Comparison of ENCODE assay signal across 1 cellular context in genomic region chr11:92969634-92970347, GRCh38.
TF ChIP-seq lines count a peak whose summit lies in the region.

TSS of gene MTNR1B (plus strand) at chr11:92969651. CDS start at chr11:92969726, 75 bp downstream.

TF ChIP-seq in H1, 55 proteins besides CTCF, POLR2A, EP300 and RAD21:
- TF ChIP-seq MAFK (IDR thresholded peaks at IDR 0.05; ENCODE audit: low read depth, low read length) (no peak), SAP30 (IDR thresholded peaks at IDR 0.05; ENCODE audit: insufficient read depth, insufficient replicate concordance, low read length) (no peak), JUND (IDR thresholded peaks at IDR 0.05; ENCODE audit: low read length) (no peak), GTF2F1 (IDR thresholded peaks at IDR 0.05; ENCODE audit: borderline replicate concordance, low read depth, low read length) (no peak), CTBP2 (IDR thresholded peaks at IDR 0.05; ENCODE audit: borderline replicate concordance, insufficient read depth, insufficient read length, low read length) (no peak), JUN (IDR thresholded peaks at IDR 0.05; ENCODE audit: low read depth, low read length) (no peak), ATF2 (IDR thresholded peaks at IDR 0.05; ENCODE audit: low read length) (no peak), RNF2 (IDR thresholded peaks at IDR 0.05; ENCODE audit: borderline replicate concordance, low read depth, low read length, missing control alignments, poor library complexity, severe bottlenecking) (no peak), POLR2AphosphoS5 (IDR thresholded peaks at IDR 0.05; ENCODE audit: low read depth, low read length) (peak; percentile 21; the same call in 1 of the 2 replicates), EZH2 (IDR thresholded peaks at IDR 0.05; ENCODE audit: low read depth, low read length, severe bottlenecking) (peak; percentile 78), KDM4A (IDR thresholded peaks at IDR 0.05; ENCODE audit: low read depth, low read length, severe bottlenecking) (peak; percentile 91), USF2 (IDR thresholded peaks at IDR 0.05; ENCODE audit: low read length) (no peak), MAX (IDR thresholded peaks at IDR 0.05) (peak; percentile 74; the same call in 1 of the 2 replicates), SP2 (IDR thresholded peaks at IDR 0.05; ENCODE audit: low read length) (no peak), CHD2 (IDR thresholded peaks at IDR 0.05; ENCODE audit: low read length) (no peak), CBX8 (IDR thresholded peaks at IDR 0.05; ENCODE audit: borderline replicate concordance, low read depth, low read length) (no peak), SP4 (IDR thresholded peaks at IDR 0.05; ENCODE audit: low read length) (no peak), CHD1 (IDR thresholded peaks at IDR 0.05; ENCODE audit: low read depth, low read length) (no peak), EGR1 (IDR thresholded peaks at IDR 0.05; ENCODE audit: borderline replicate concordance, low read depth, low read length) (no peak), GABPA (IDR thresholded peaks at IDR 0.05; ENCODE audit: borderline replicate concordance, insufficient read depth, low read length) (no peak), BRCA1 (IDR thresholded peaks at IDR 0.05; ENCODE audit: low read depth, low read length) (no peak), TBP (IDR thresholded peaks at IDR 0.05; ENCODE audit: low read depth, low read length) (no peak; the same call in 1 of the 2 replicates), NRF1 (IDR thresholded peaks at IDR 0.05; ENCODE audit: low read depth, low read length) (no peak), E2F6 (IDR thresholded peaks at IDR 0.05) (peak; percentile 91), ASH2L (IDR thresholded peaks at IDR 0.05; ENCODE audit: low read length) (peak; percentile 75), RBBP5 (IDR thresholded peaks at IDR 0.05; ENCODE audit: borderline replicate concordance, low read depth, low read length) (0 out of 2 replicates have a peak, but pooled peaks have one; percentile 42), RXRA (IDR thresholded peaks at IDR 0.05; ENCODE audit: insufficient read depth, low read depth, low read length) (no peak), BCL11A (IDR thresholded peaks at IDR 0.05; ENCODE audit: low read depth in 2 of 2, low read length in 2 of 2) (no peak), SIRT6 (IDR thresholded peaks at IDR 0.05; ENCODE audit: low read length) (no peak), PHF8 (conservative IDR thresholded peaks at IDR 0.05; ENCODE audit: low read depth, low read length) (no peak), TCF12 (IDR thresholded peaks at IDR 0.05; ENCODE audit: low read depth, low read length) (no peak), HDAC6 (IDR thresholded peaks at IDR 0.05; ENCODE audit: low read depth, low read length) (no peak), CBX5 (IDR thresholded peaks at IDR 0.05; ENCODE audit: low read depth, low read length) (no peak), YY1 (IDR thresholded peaks at IDR 0.05; ENCODE audit: low read depth, low read length) (no peak), FOSL1 (IDR thresholded peaks at IDR 0.05; ENCODE audit: insufficient read depth, low read depth, low read length) (no peak), SRF (IDR thresholded peaks at IDR 0.05; ENCODE audit: low read depth, low read length) (no peak), TEAD4 (IDR thresholded peaks at IDR 0.05; ENCODE audit: low read depth, low read length) (no peak), POU5F1 (IDR thresholded peaks at IDR 0.05; ENCODE audit: low read depth, low read length) (no peak), SIX5 (IDR thresholded peaks at IDR 0.05; ENCODE audit: low read depth, low read length) (no peak), ATF3 (IDR thresholded peaks at IDR 0.05; ENCODE audit: insufficient read depth, low read depth, low read length) (no peak), KDM5A (IDR thresholded peaks at IDR 0.05; ENCODE audit: low read length) (no peak), SUZ12 (IDR thresholded peaks at IDR 0.05; ENCODE audit: low read length) (peak; percentile 81), HDAC2 (IDR thresholded peaks at IDR 0.05; ENCODE audit: borderline replicate concordance in 1 of 2, low read depth in 2 of 2, low read length in 2 of 2) (no peak), KDM1A (IDR thresholded peaks at IDR 0.05; ENCODE audit: borderline replicate concordance, low read length) (no peak; the same call in 1 of the 2 replicates), TAF1 (IDR thresholded peaks at IDR 0.05; ENCODE audit: low read depth, low read length) (no peak; the same call in 1 of the 2 replicates), NANOG (IDR thresholded peaks at IDR 0.05; ENCODE audit: insufficient read depth, low read depth, low read length, poor library complexity, severe bottlenecking) (no peak), CHD7 (IDR thresholded peaks at IDR 0.05; ENCODE audit: insufficient replicate concordance, low read length) (no peak), CREB1 (IDR thresholded peaks at IDR 0.05) (no peak), RFX5 (IDR thresholded peaks at IDR 0.05; ENCODE audit: borderline replicate concordance, low read depth, low read length) (no peak), SIN3A (conservative IDR thresholded peaks at IDR 0.05 in 1 of 2, IDR thresholded peaks at IDR 0.05 in 1 of 2; ENCODE audit: low read depth in 1 of 2, low read length in 2 of 2) (no peak), TAF7 (optimal IDR thresholded peaks at IDR 0.05; ENCODE audit: borderline replicate concordance, low read depth, low read length) (no peak), SP1 (IDR thresholded peaks at IDR 0.05; ENCODE audit: low read depth, low read length) (no peak), ZNF274 (IDR thresholded peaks at IDR 0.05; ENCODE audit: borderline replicate concordance, extremely low read depth, low read length) (no peak), CEBPB (IDR thresholded peaks at IDR 0.05; ENCODE audit: low read depth, low read length) (no peak), BACH1 (IDR thresholded peaks at IDR 0.05; ENCODE audit: low read length) (no peak)
